3 cellular contexts compared by ENCODE assay signal in genomic region chrX:103411721-103412120, GRCh38. TPM values are rescaled to one million over a fixed set of nuclear protein-coding genes. Genes with fewer than 3 reads are reported as not detected.
DNase-seq lines count a peak whose midpoint lies in the region; ATAC-seq, FAIRE-seq and TF ChIP-seq lines count a peak whose summit lies in the region.
"Not testable (repeated sequence)": the region's sequence is repeated elsewhere in the genome, so short reads cannot be mapped to it uniquely, and the experiment has no call there.
"Had no signal": no experiment of that assay in that cellular context is flagged by ENCODE, and none has a peak within 500 bp of the region (broad histone marks: within the 10 kb centered on the region; RNA-seq: fewer than 3 reads in every experiment).

No MANE protein-coding gene starts in this region.

- BruUV-seq in K562 (replicated peaks; lab: Mats Ljungman, UMichigan) = not testable (repeated sequence)

- CTCF ChIA-PET in HEK293 (lab: Yijun Ruan, JAX); K562 (lab: Yijun Ruan, JAX; ENCODE audit: low intra/inter-chr PET ratio): not testable (repeated sequence)

- not testable (repeated sequence) for TF ChIP-seq EP300 in K562 (IDR thresholded peaks at IDR 0.05; ENCODE audit: low read length)

- not testable (repeated sequence) for H3K4me2 ChIP-seq in K562 (ENCODE audit: insufficient read depth, low read length)

- not testable (repeated sequence) for H4K20me1 ChIP-seq in K562 (replicated peaks; ENCODE audit: control insufficient read depth, insufficient read depth, low read length)

- H3K27ac ChIP-seq in HEK293 (ENCODE audit: extremely low read depth, low read depth, low read length); K562 (ENCODE audit: extremely low read depth, low read depth, low read length): not testable (repeated sequence)

- not testable (repeated sequence) for TF ChIP-seq RAD21 in K562 (CRISPR knock-in tag; conservative IDR thresholded peaks at IDR 0.05 in 1 of 2, IDR thresholded peaks at IDR 0.05 in 1 of 2)

- H3K4me1 ChIP-seq in HEK293 (ENCODE audit: control insufficient read depth, insufficient read depth, low read length); K562 (replicated peaks in 1 of 2; ENCODE audit: control insufficient read depth in 2 of 2, insufficient read depth in 2 of 2, low read length in 2 of 2): not testable (repeated sequence)

- intact Hi-C loops in K562 (cut with micrococcal nuclease) = not testable (repeated sequence)

- TF ChIP-seq POLR2A in K562 (conservative IDR thresholded peaks at IDR 0.05) = not testable (repeated sequence)

- not testable (repeated sequence) for DNase-seq in K562 (ENCODE audit: extremely low read depth in 1 of 4, low spot score in 3 of 4)

- H2AFZ ChIP-seq in K562 (ENCODE audit: low read depth, low read length) = not testable (repeated sequence)

- H3K27me3 ChIP-seq in K562 (ENCODE audit: control insufficient read depth in 2 of 2, insufficient read depth in 2 of 2, low read length in 2 of 2) = not testable (repeated sequence)

- H3K79me2 ChIP-seq in K562 (ENCODE audit: control insufficient read depth, insufficient read depth, low read length) = not testable (repeated sequence)

- in situ Hi-C loops in K562 (cut with MboI) = not testable (repeated sequence)

- not testable (repeated sequence) for H3K9me1 ChIP-seq in K562 (ENCODE audit: control insufficient read depth, insufficient read depth, low read length)

- POLR2A ChIA-PET in HEK293 (lab: Yijun Ruan, JAX); K562 (lab: Yijun Ruan, JAX): not testable (repeated sequence)

- H3K4me3 ChIP-seq in HEK293 (ENCODE audit: low read depth, low read length); K562: not testable (repeated sequence)

- not testable (repeated sequence) for H3K9ac ChIP-seq in K562 (ENCODE audit: insufficient read depth in 1 of 2, low read depth in 2 of 2, low read length in 2 of 2)

- H3K36me3 ChIP-seq in HEK293 (ENCODE audit: control insufficient read depth in 2 of 2, insufficient read depth in 1 of 2, low read length in 2 of 2); K562 (ENCODE audit: control insufficient read depth, insufficient read depth, low read length): not testable (repeated sequence)

- not testable (repeated sequence) for TF ChIP-seq CTCF in HEK293 (tag by site-specific recombination; IDR thresholded peaks at IDR 0.05); K562 (IDR thresholded peaks at IDR 0.05 in 2 of 3, conservative IDR thresholded peaks at IDR 0.05 in 1 of 3; ENCODE audit: insufficient read depth in 2 of 3, low read depth in 1 of 3, low read length in 3 of 3)

- FAIRE-seq in K562 (lab: Jason Lieb, UNC) = not testable (repeated sequence)

- H3K9me3 ChIP-seq in HEK293 (ENCODE audit: control insufficient read depth, insufficient read depth, low read depth, low read length); K562 (replicated peaks; ENCODE audit: control insufficient read depth, insufficient read depth, low read depth, low read length): not testable (repeated sequence)

- not testable (repeated sequence) for ATAC-seq in K562

- 19% methylated on average over 2 of the region's 2 CpGs for WGBS in K562 (ENCODE audit: insufficient coverage, low coverage, missing lambda C conversion rate)

TF ChIP-seq in HEK293, 187 proteins besides CTCF, POLR2A, EP300 and RAD21:
- TF ChIP-seq ZNF580 (tag by site-specific recombination; IDR thresholded peaks at IDR 0.05) (peak; percentile 20; the same call in 1 of the 2 replicates), ZNF146 (tag by site-specific recombination; IDR thresholded peaks at IDR 0.05) (peak; percentile 91)

TF ChIP-seq in K562, 482 proteins besides CTCF, POLR2A, EP300 and RAD21:
- TF ChIP-seq ZNF146 (CRISPR knock-in tag; IDR thresholded peaks at IDR 0.05; ENCODE audit: unreplicated experiment) = peak; percentile 26

RNA-seq across cellular contexts. Expression of gene BEX3, which starts 35.4 kb away (rescaled TPM):
- not detected in 2 replicates for total RNA-seq in K562 (2011; cell fraction: chromatin; rRNA removed; ENCODE audit: low replicate concordance)
- total RNA-seq in K562 (2011; cell fraction: nucleolus; rRNA removed) = not detected in 2 replicates
- total RNA-seq in K562 (2011; cell fraction: nucleoplasm; rRNA removed) = not detected in 2 replicates
- not detected in 2 replicates for total RNA-seq in K562 (2014; rRNA removed)
- total RNA-seq in K562 (2014; rRNA removed; fragmentation: Illumina TruSeq; extraction: Trizol) = not detected in 2 replicates
- not detected in 2 replicates for total RNA-seq in K562 (2015; rRNA removed; fragmentation: Illumina TruSeq; extraction: Trizol)
- 0.47 and 0.58 TPM in 2 replicates for total RNA-seq in K562 (2021)
- polyA plus RNA-seq in K562 (2011; rRNA removed) = not detected in 2 replicates
- polyA plus RNA-seq in K562 (2011; cell fraction: cytosol; rRNA removed) = 0.09 TPM in 1 of 2 replicates, not detected in the other
- not detected in 2 replicates for polyA plus RNA-seq in K562 (2011; cell fraction: nucleus; rRNA removed)
- not detected in 2 replicates for polyA plus RNA-seq in K562 (2012)
- not detected in 2 replicates for polyA plus RNA-seq in K562 (2014; fragmentation: Illumina TruSeq; extraction: Trizol)
- polyA plus RNA-seq in K562 (2014; fragmentation: Nextera tagmentation; extraction: Ambion mirVana) = not detected
- 0.21 TPM in 1 of 2 replicates, not detected in the other for polyA plus RNA-seq in K562 (2014; rRNA removed)
- polyA minus RNA-seq in K562 (2011; rRNA and poly(A)+ RNA removed) = not detected in 2 replicates
- polyA minus RNA-seq in K562 (2011; cell fraction: cytosol; rRNA and poly(A)+ RNA removed) = not detected in 2 replicates
- not detected in 2 replicates for polyA minus RNA-seq in K562 (2011; cell fraction: nucleus; rRNA and poly(A)+ RNA removed)

RNA-seq across cellular contexts. Expression of gene TCEAL9, which starts 55.4 kb away (rescaled TPM):
- 3.8 and 12.7 TPM in 2 replicates for total RNA-seq in K562 (2011; cell fraction: chromatin; rRNA removed; ENCODE audit: low replicate concordance)
- 3.2 and 3.8 TPM in 2 replicates for total RNA-seq in K562 (2011; cell fraction: nucleolus; rRNA removed)
- 5.1 and 6.3 TPM in 2 replicates for total RNA-seq in K562 (2011; cell fraction: nucleoplasm; rRNA removed)
- total RNA-seq in K562 (2014; rRNA removed) (32.3 and 43.3 TPM in 2 replicates), K562 (2014; rRNA removed; fragmentation: Illumina TruSeq; extraction: Trizol) (69.6 and 74.1 TPM in 2 replicates), K562 (2015; rRNA removed; fragmentation: Illumina TruSeq; extraction: Trizol) (63.0 and 64.5 TPM in 2 replicates), K562 (2021) (16.2 and 19.5 TPM in 2 replicates)
- polyA plus RNA-seq in K562 (2011; rRNA removed) (24.9 and 28.8 TPM in 2 replicates), K562 (2014; fragmentation: Illumina TruSeq; extraction: Trizol) (60.1 and 70.8 TPM in 2 replicates), K562 (2014; fragmentation: Nextera tagmentation; extraction: Ambion mirVana) (100 to 1,000 TPM in 1 of 2 experiments, 10 to 100 TPM in 1; 96.7 to 106 TPM), K562 (2014; rRNA removed) (67.1 and 83.4 TPM in 2 replicates)
- polyA plus RNA-seq in K562 (2011; cell fraction: cytosol; rRNA removed) = 2.0 and 10.5 TPM in 2 replicates
- polyA plus RNA-seq in K562 (2011; cell fraction: nucleus; rRNA removed) = 3.4 and 6.7 TPM in 2 replicates
- 52.1 and 69.8 TPM in 2 replicates for polyA plus RNA-seq in K562 (2012)
- 8.9 and 9.9 TPM in 2 replicates for polyA minus RNA-seq in K562 (2011; rRNA and poly(A)+ RNA removed)
- polyA minus RNA-seq in K562 (2011; cell fraction: cytosol; rRNA and poly(A)+ RNA removed) = 2.5 and 4.1 TPM in 2 replicates
- 1.5 and 5.6 TPM in 2 replicates for polyA minus RNA-seq in K562 (2011; cell fraction: nucleus; rRNA and poly(A)+ RNA removed)
- total RNA-seq: CD4-positive, alpha-beta T cell had no signal
